18 cellular contexts compared by ENCODE assay signal in genomic region chr3:193702967-193703366, GRCh38.
A peak's percentile ranks its signal among the peaks of the same experiment; 100 is the strongest.
DNase-seq lines count a peak whose midpoint lies in the region; ATAC-seq and TF ChIP-seq lines count a peak whose summit lies in the region.
"Had no signal": no experiment of that assay in that cellular context is flagged by ENCODE, and none has a peak within 500 bp of the region (broad histone marks: within the 10 kb centered on the region; RNA-seq: fewer than 3 reads in every experiment).

No MANE protein-coding gene starts in this region.

- POLR2A ChIA-PET in AG04450 (lab: Yijun Ruan, JAX) = interaction anchor here (0.8 kb wide), 1 partner anchor 23 kb away, joined by 6 read pairs; no protein-coding TSS in a partner anchor

- TF ChIP-seq CTCF in AG04450 (IDR thresholded peaks at IDR 0.05; ENCODE audit: low read depth, low read length) (no peak), fibroblast of villous mesenchyme (IDR thresholded peaks at IDR 0.05; ENCODE audit: insufficient read depth, low read depth, low read length) (no peak)

- CTCF ChIA-PET in AG04450 (lab: Charles Lee) = interaction anchor here (1.5 kb wide), 1 partner anchor 37 kb away, joined by 5 read pairs; no protein-coding TSS in a partner anchor

- no peak overlapping the region for H3K27ac ChIP-seq in AG04450 (ENCODE audit: low read depth, low read length)
- H3K27ac ChIP-seq: A549 had no signal

- intact Hi-C loops in posterior vena cava (cut with DNase I) = no loop called here

- no peak overlapping the region for H3K4me3 ChIP-seq in AG04450 (ENCODE audit: low read depth, low read length)
- no peak overlapping the region for H3K4me3 ChIP-seq in fibroblast of villous mesenchyme (ENCODE audit: low read depth, low read length)
- H3K4me3 ChIP-seq: A549 had no signal

- no peaks in the 10 kb centered on the region for H3K9me3 ChIP-seq in AG04450 (ENCODE audit: control insufficient read depth, insufficient read depth, low read length)
- H3K9me3 ChIP-seq: A549 had no signal

- DNase-seq in AG04450 (ENCODE audit: low read depth, low spot score) (peak; percentile 13), EH (ENCODE audit: low read depth) (peak; percentile 40), astrocyte of the hippocampus (ENCODE audit: low read depth, low spot score) (peak; percentile 41), fibroblast of villous mesenchyme (ENCODE audit: low read depth) (peak; percentile 23), posterior vena cava (ENCODE audit: low spot score) (no peak), SKM-1 treated with dmso at 0.1 percent for 144 hours (lab: John Stamatoyannopoulos, UW; ENCODE audit: unreplicated experiment) (no peak), amniotic stem cell (lab: John Stamatoyannopoulos, UW) (no peak)
- DNase-seq: activated CD4-positive, alpha-beta T cell treated with anti-CD3 and anti-CD28 coated beads, Interleukin-2, amount 10 ng/mL, durations not matched to agents 7 days and 5 days; activated CD8-positive, alpha-beta memory T cell treated with anti-CD3 and anti-CD28 coated beads, Interleukin-2, amount 50 U/mL, for 4 hours; DND-41; NCI-H1105; NCI-H2081 treated with DMSO at 0.1 percent for 48 hours; NCI-H524; nephron progenitor cell; stimulated activated CD4-positive, alpha-beta T cell treated with anti-CD3 and anti-CD28 coated beads, Interleukin-2, amount 100 ng/mL, for 48 hours had no signal

- no peaks in the 10 kb centered on the region for H3K27me3 ChIP-seq in AG04450 (ENCODE audit: control insufficient read depth, insufficient read depth, low read length)

- ATAC-seq in GM18520 (IDR thresholded peaks at IDR 0.05; ENCODE audit: unreplicated experiment) = no peak
- ATAC-seq: A549, Right ventricle myocardium inferior had no signal

Comparison
In these comparisons a context has a peak if more than half of its experiments do, and no peak if none do; other contexts are left out.
1. DNase-seq: peak in AG04450 (single experiment), EH (single experiment), astrocyte of the hippocampus (single experiment) and fibroblast of villous mesenchyme (single experiment); none in posterior vena cava (single experiment), SKM-1 treated with dmso at 0.1 percent for 144 hours (single experiment) and amniotic stem cell (single experiment).